22 cellular contexts compared by ENCODE assay signal in the genomic region with DNA sequence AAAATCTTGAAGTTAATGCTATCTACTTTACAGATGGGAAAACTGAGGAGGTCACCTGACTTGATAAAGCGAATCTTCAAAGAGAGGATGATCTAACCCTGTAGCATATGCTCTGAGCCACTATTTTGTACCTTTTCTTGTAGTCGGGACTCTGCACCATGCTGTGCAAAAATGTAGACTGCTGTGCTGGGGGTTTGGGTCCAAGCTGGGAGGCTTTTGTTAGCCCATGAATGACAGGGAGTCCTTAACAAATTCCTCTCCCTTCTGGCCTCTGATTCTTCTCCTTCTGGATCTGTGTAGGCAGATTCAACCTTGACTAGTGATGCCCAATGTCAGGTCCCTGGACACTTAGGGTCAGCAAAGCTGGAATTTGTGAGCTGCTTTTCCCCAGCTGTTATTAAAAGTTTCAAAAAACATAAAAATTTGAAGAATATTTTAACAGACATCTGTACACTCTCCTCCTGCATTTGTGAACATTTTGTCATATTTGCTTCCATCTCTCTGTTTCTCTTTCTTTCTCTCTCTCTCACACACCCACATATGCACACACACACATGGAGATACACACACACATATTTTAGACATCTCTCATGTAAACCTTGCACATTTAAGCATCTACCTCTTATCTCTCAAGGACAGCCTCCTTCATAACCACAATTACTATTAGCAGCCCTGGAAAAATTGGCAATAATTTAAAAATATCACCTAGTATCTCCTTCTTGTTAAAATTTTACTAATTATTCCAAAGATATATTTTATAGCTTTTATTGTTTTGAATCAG.
DNase-seq lines count a peak whose midpoint lies in the region; FAIRE-seq and TF ChIP-seq lines count a peak whose summit lies in the region.
"Had no signal": no experiment of that assay in that cellular context is flagged by ENCODE, and none has a peak within 500 bp of the region (broad histone marks: within the 10 kb centered on the region; RNA-seq: fewer than 3 reads in every experiment).

No MANE protein-coding gene starts in this region.

- peak; percentile 68 for DNase-seq in NT2/D1 (ENCODE audit: low read depth, low spot score)
- DNase-seq in glutamatergic neuron: no peak
- DNase-seq in neural progenitor cell (ENCODE audit: low spot score): peak; percentile 73
- DNase-seq in GM19239 (ENCODE audit: insufficient read length, low spot score): no peak
- no peak for DNase-seq in C1 segment of cervical spinal cord (lab: John Stamatoyannopoulos, UW)
- no peak for DNase-seq in DMS 273 (lab: John Stamatoyannopoulos, UW; ENCODE audit: unreplicated experiment)
- no peak for DNase-seq in type B pancreatic cell (ENCODE audit: extremely low spot score, unreplicated experiment)
- DNase-seq: AML-193, COR-L47, GF-D8, GM23248, MV-4-11, NCI-H1436, NCI-H1930, NCI-H345, NCI-H524 treated with DMSO at 0.1 percent for 48 hours, PC-3, SIG-M5 had no signal

- peaks cover 5% of the 10 kb centered on the region for H3K4me1 Mint-ChIP-seq in glutamatergic neuron (ENCODE audit: low read depth, unreplicated experiment)
- H3K4me1 Mint-ChIP-seq in neural progenitor cell: peaks cover 6% of the 10 kb centered on the region
- no peaks in the 10 kb centered on the region for H3K4me1 Mint-ChIP-seq in type B pancreatic cell (ENCODE audit: unreplicated experiment)

- H3K4me3 Mint-ChIP-seq in glutamatergic neuron (ENCODE audit: unreplicated experiment) (no peak overlapping the region), neural progenitor cell (no peak overlapping the region), type B pancreatic cell (no peak overlapping the region)
- H3K4me3 Mint-ChIP-seq: CD14-positive monocyte had no signal

- no peaks in the 10 kb centered on the region for H3K36me3 ChIP-seq in NT2/D1 (ENCODE audit: insufficient read depth, insufficient read length, low read length)
- no peaks in the 10 kb centered on the region for H3K36me3 ChIP-seq in neural progenitor cell

- no peaks in the 10 kb centered on the region for H3K27me3 Mint-ChIP-seq in glutamatergic neuron (ENCODE audit: unreplicated experiment)
- H3K27me3 Mint-ChIP-seq in neural progenitor cell (ENCODE audit: insufficient read depth, low read depth): no peaks in the 10 kb centered on the region
- no peaks in the 10 kb centered on the region for H3K27me3 Mint-ChIP-seq in type B pancreatic cell

- no peaks in the 10 kb centered on the region for H3K9me3 Mint-ChIP-seq in glutamatergic neuron (ENCODE audit: unreplicated experiment)
- peaks cover 4% of the 10 kb centered on the region for H3K9me3 Mint-ChIP-seq in neural progenitor cell
- H3K9me3 Mint-ChIP-seq in type B pancreatic cell: peaks cover 4% of the 10 kb centered on the region

- TF ChIP-seq CTCF in glutamatergic neuron (IDR thresholded peaks at IDR 0.05; ENCODE audit: partially characterized antibody, unreplicated experiment) (no peak), neural progenitor cell (IDR thresholded peaks at IDR 0.05) (no peak), type B pancreatic cell (conservative IDR thresholded peaks at IDR 0.05) (no peak)

- no peaks in the 10 kb centered on the region for H4K20me1 ChIP-seq in neural progenitor cell (ENCODE audit: low read depth)

- H3K4me3 ChIP-seq in NT2/D1 (ENCODE audit: insufficient read length, low read depth) (no peak overlapping the region), neural progenitor cell (no peak overlapping the region)
- H3K4me3 ChIP-seq: GM23248 had no signal

- H3K27ac Mint-ChIP-seq in glutamatergic neuron (ENCODE audit: unreplicated experiment) (peak overlapping the region; percentile 49), neural progenitor cell (no peak overlapping the region), type B pancreatic cell (no peak overlapping the region)
- H3K27ac Mint-ChIP-seq: CD14-positive monocyte had no signal

- H2AFZ ChIP-seq in neural progenitor cell (replicated peaks): no peak overlapping the region
- H2AFZ ChIP-seq: GM23248 had no signal

- no peak overlapping the region for H3K4me2 ChIP-seq in neural progenitor cell
- H3K4me2 ChIP-seq: KMS-11 had no signal

- no peaks in the 10 kb centered on the region for H3K79me2 ChIP-seq in neural progenitor cell (ENCODE audit: low read depth)

- no peaks in the 10 kb centered on the region for H3K36me3 Mint-ChIP-seq in glutamatergic neuron (ENCODE audit: unreplicated experiment)
- no peaks in the 10 kb centered on the region for H3K36me3 Mint-ChIP-seq in neural progenitor cell
- no peaks in the 10 kb centered on the region for H3K36me3 Mint-ChIP-seq in type B pancreatic cell
- H3K36me3 Mint-ChIP-seq: CD14-positive monocyte had no signal

- H3K9ac ChIP-seq in NT2/D1 (ENCODE audit: insufficient read length, low read depth) (no peak overlapping the region), neural progenitor cell (no peak overlapping the region)
- H3K9ac ChIP-seq: GM23248, KMS-11 had no signal

- no peak overlapping the region for H3K27ac ChIP-seq in neural progenitor cell
- H3K27ac ChIP-seq: GM23248, KMS-11, RWPE1 had no signal

- H3K4me1 ChIP-seq in NT2/D1 (ENCODE audit: insufficient read depth, insufficient read length) (no peaks in the 10 kb centered on the region), neural progenitor cell (peaks cover 9% of the 10 kb centered on the region)

- H3K9me3 ChIP-seq in NT2/D1 (ENCODE audit: insufficient read depth, low read length): peaks cover 2% of the 10 kb centered on the region; the same call in 1 of the 2 replicates
- H3K9me3 ChIP-seq in neural progenitor cell (ENCODE audit: low read depth): no peaks in the 10 kb centered on the region

- no peaks in the 10 kb centered on the region for H3K27me3 ChIP-seq in NT2/D1 (ENCODE audit: insufficient read depth, insufficient read length)
- no peaks in the 10 kb centered on the region for H3K27me3 ChIP-seq in neural progenitor cell

- FAIRE-seq in GM19239 (lab: Jason Lieb, UNC): no peak
- FAIRE-seq: HepG2 had no signal

- no peaks in the 10 kb centered on the region for H3F3A ChIP-seq in neural progenitor cell (ENCODE audit: low read depth)

Comparison
In these comparisons a context has a peak if more than half of its experiments do, and no peak if none do; other contexts are left out.
1. DNase-seq: peak in NT2/D1 (single experiment) and neural progenitor cell (single experiment); none in glutamatergic neuron (single experiment), GM19239 (single experiment), C1 segment of cervical spinal cord (0 of 14), DMS 273 (single experiment) and type B pancreatic cell (single experiment).